Comparison of ENCODE assay signal across 8 cellular contexts in genomic region chr9:130682490-130683121, GRCh38.
DNase-seq lines count a peak whose midpoint lies in the region; ATAC-seq, FAIRE-seq and TF ChIP-seq lines count a peak whose summit lies in the region.

No MANE protein-coding gene starts in this region.

- DNase-seq in GM13976 (ENCODE audit: low spot score) (peak; percentile 77), NCI-H2171 (lab: John Stamatoyannopoulos, UW) (peak; percentile 82), cerebellar cortex (ENCODE audit: low spot score) (peak; percentile 90), kidney tubule cell (ENCODE audit: low spot score) (peak; percentile 86)
- peak; percentile 43 for DNase-seq in stimulated activated CD4-positive, alpha-beta T cell treated with anti-CD3 and anti-CD28 coated beads, Interleukin-1b, Interleukin-23, amount 100 ng/mL, for 48 hours

- TF ChIP-seq CTCF in GM13976 (IDR thresholded peaks at IDR 0.05; ENCODE audit: borderline replicate concordance, control extremely low read depth, extremely low read depth, insufficient read depth, missing control alignments): peak; percentile 83
- TF ChIP-seq CTCF in WI38 (IDR thresholded peaks at IDR 0.05; ENCODE audit: low read depth, low read length): peak; percentile 69

- in situ Hi-C loops in GM13976 (cut with MboI; ENCODE audit: low sequenced_read_pairs, unreplicated experiment): loop anchor here (25.0 kb wide), 1 partner anchor 220 kb away; no protein-coding TSS in a partner anchor

- no peak overlapping the region for H3K4me3 ChIP-seq in WI38 (ENCODE audit: low read depth, low read length)

- peak; percentile 94 for FAIRE-seq in A204.1 (lab: Jason Lieb, UNC)

- ATAC-seq in HG02884 (IDR thresholded peaks at IDR 0.05; ENCODE audit: unreplicated experiment): no peak
